ENCODE assay signal across 8 cellular contexts in genomic region chr6:43478008-43478372, GRCh38. TPM values are rescaled to one million over a fixed set of nuclear protein-coding genes. Genes with fewer than 3 reads are reported as not detected.
DNase-seq lines count a peak whose midpoint lies in the region; ATAC-seq and TF ChIP-seq lines count a peak whose summit lies in the region.

No MANE protein-coding gene starts in this region.

- H3K36me3 Mint-ChIP-seq in T-helper 2 cell treated with Interferon-gamma antibody and Interleukin-4, amounts not matched to agents 5 μg/mL and 100 μg/mL, for 36 hours (ENCODE audit: low read depth): no peaks in the 10 kb centered on the region
- no peaks in the 10 kb centered on the region for H3K36me3 Mint-ChIP-seq in glutamatergic neuron (ENCODE audit: unreplicated experiment)

- peaks cover 21% of the 10 kb centered on the region for H3K4me1 Mint-ChIP-seq in T-helper 2 cell treated with Interferon-gamma antibody and Interleukin-4, amounts not matched to agents 5 μg/mL and 100 μg/mL, for 36 hours (ENCODE audit: low read depth)
- peaks cover 29% of the 10 kb centered on the region for H3K4me1 Mint-ChIP-seq in glutamatergic neuron (ENCODE audit: low read depth, unreplicated experiment)

- no peaks in the 10 kb centered on the region for H3K27me3 Mint-ChIP-seq in T-helper 2 cell treated with Interferon-gamma antibody and Interleukin-4, amounts not matched to agents 5 μg/mL and 100 μg/mL, for 36 hours (ENCODE audit: low read depth)
- no peaks in the 10 kb centered on the region for H3K27me3 Mint-ChIP-seq in glutamatergic neuron (ENCODE audit: unreplicated experiment)

- no peak for TF ChIP-seq CTCF in glutamatergic neuron (IDR thresholded peaks at IDR 0.05; ENCODE audit: partially characterized antibody, unreplicated experiment)
- TF ChIP-seq CTCF in spleen (IDR thresholded peaks at IDR 0.05 in 8 of 11, conservative IDR thresholded peaks at IDR 0.05 in 3 of 11): no peak

- H3K27ac Mint-ChIP-seq in T-helper 2 cell treated with Interferon-gamma antibody and Interleukin-4, amounts not matched to agents 5 μg/mL and 100 μg/mL, for 36 hours: peak overlapping the region; percentile 93
- peak overlapping the region; percentile 69 for H3K27ac Mint-ChIP-seq in glutamatergic neuron (ENCODE audit: unreplicated experiment)

- DNase-seq in T-helper 2 cell treated with Interferon-gamma antibody and Interleukin-4, amounts not matched to agents 5 μg/mL and 100 μg/mL, for 36 hours (ENCODE audit: low spot score): peak; percentile 6
- DNase-seq in glutamatergic neuron (no peak), spleen (no peak), H4 (ENCODE audit: low spot score) (no peak), OCI-M2 (lab: John Stamatoyannopoulos, UW; ENCODE audit: unreplicated experiment) (no peak), dermis blood vessel endothelial cell (no peak)

- peaks cover 16 to 64% (median 40%) of the 10 kb centered on the region in 6 donors for H3K4me1 ChIP-seq in spleen

- TF ChIP-seq POLR2A in spleen (IDR thresholded peaks at IDR 0.05): no peak

- WGBS in spleen, 5 donors: 22 to 31% (median 27%) methylated on average over 3 of the region's 3 CpGs

- no peaks in the 10 kb centered on the region for H3K27me3 ChIP-seq in spleen (replicated peaks in 1 of 7)

- H3K9me3 ChIP-seq in spleen: no peaks in the 10 kb centered on the region

- H3K9me3 Mint-ChIP-seq in T-helper 2 cell treated with Interferon-gamma antibody and Interleukin-4, amounts not matched to agents 5 μg/mL and 100 μg/mL, for 36 hours: no peaks in the 10 kb centered on the region
- peaks cover 6% of the 10 kb centered on the region for H3K9me3 Mint-ChIP-seq in glutamatergic neuron (ENCODE audit: unreplicated experiment)

- H3K4me3 Mint-ChIP-seq in T-helper 2 cell treated with Interferon-gamma antibody and Interleukin-4, amounts not matched to agents 5 μg/mL and 100 μg/mL, for 36 hours: peak overlapping the region; percentile 95
- peak overlapping the region; percentile 98 for H3K4me3 Mint-ChIP-seq in glutamatergic neuron (ENCODE audit: unreplicated experiment)

- intact Hi-C loops in spleen (cut with DNase I; ENCODE audit: low total_unique reads): no loop called here

- H3K27ac ChIP-seq in spleen: peak overlapping the region; percentile 71 to 90 (median 84)

- peaks cover 0 to 5% (median 0%) of the 10 kb centered on the region in 6 donors for H3K36me3 ChIP-seq in spleen

- H3K4me3 ChIP-seq in spleen: peak overlapping the region; percentile 53 to 84 (median 68)

- ATAC-seq in HG03139 (IDR thresholded peaks at IDR 0.05; ENCODE audit: unreplicated experiment): peak; percentile 3
- ATAC-seq in GM21619 (IDR thresholded peaks at IDR 0.05; ENCODE audit: unreplicated experiment): no peak

RNA-seq across cellular contexts. Expression of gene TJAP1, which starts 0.6 kb away (rescaled TPM):
- total RNA-seq in glutamatergic neuron (ENCODE audit: unreplicated experiment): 30.9 TPM
- total RNA-seq in spleen: 10 to 100 TPM; 32.1 to 40.0 (median 37.7) TPM
- polyA plus RNA-seq in spleen: 10 to 100 TPM; 13.5 to 32.1 (median 27.4) TPM
- 9.9 and 11.3 TPM in 2 replicates for total RNA-seq in H4 (2014; rRNA removed; shearing (Covaris generic))
- 12.6 and 17.9 TPM in 2 replicates for total RNA-seq in dermis blood vessel endothelial cell

RNA-seq across cellular contexts. Expression of gene DLK2, which starts 22.6 kb away (rescaled TPM):
- 2.2 TPM for total RNA-seq in glutamatergic neuron (ENCODE audit: unreplicated experiment)
- total RNA-seq in spleen: under 1 TPM in 5 of 7 donors, not detected in 2; 0.38 to 0.68 (median 0.54) TPM
- under 1 TPM; 0.12 to 0.26 (median 0.17) TPM for polyA plus RNA-seq in spleen
- 12.6 and 13.7 TPM in 2 replicates for total RNA-seq in H4 (2014; rRNA removed; shearing (Covaris generic))
- 0.60 and 0.68 TPM in 2 replicates for total RNA-seq in dermis blood vessel endothelial cell

RNA-seq across cellular contexts. Expression of gene LRRC73, which starts 32.2 kb away (rescaled TPM):
- total RNA-seq in glutamatergic neuron (ENCODE audit: unreplicated experiment): 1.2 TPM
- total RNA-seq in spleen: 1 to 10 TPM in 2 of 7 donors, under 1 TPM in 5; 0.54 to 1.3 (median 0.76) TPM
- polyA plus RNA-seq in spleen: under 1 TPM; 0.11 to 0.19 (median 0.11) TPM
- total RNA-seq in H4 (2014; rRNA removed; shearing (Covaris generic)): 1.0 and 1.8 TPM in 2 replicates
- total RNA-seq in dermis blood vessel endothelial cell: 0.14 and 0.17 TPM in 2 replicates

RNA-seq across cellular contexts. Expression of gene YIPF3, which starts 38.7 kb away (rescaled TPM):
- total RNA-seq in glutamatergic neuron (ENCODE audit: unreplicated experiment) (198 TPM), spleen (10 to 100 TPM; 57.0 to 80.1 (median 71.1) TPM), dermis blood vessel endothelial cell (135 and 149 TPM in 2 replicates)
- 10 to 100 TPM; 38.0 to 49.9 (median 38.4) TPM for polyA plus RNA-seq in spleen
- 188 and 210 TPM in 2 replicates for total RNA-seq in H4 (2014; rRNA removed; shearing (Covaris generic))

RNA-seq across cellular contexts. Expression of gene POLR1C, which starts 38.9 kb away (rescaled TPM):
- total RNA-seq in glutamatergic neuron (ENCODE audit: unreplicated experiment) (18.9 TPM), spleen (10 to 100 TPM; 24.1 to 32.6 (median 28.1) TPM), dermis blood vessel endothelial cell (21.3 and 36.2 TPM in 2 replicates)
- polyA plus RNA-seq in spleen: 10 to 100 TPM; 27.9 to 30.1 (median 29.1) TPM
- 63.8 and 77.5 TPM in 2 replicates for total RNA-seq in H4 (2014; rRNA removed; shearing (Covaris generic))
